Comparison of ENCODE assay signal across 1 cellular context in the genomic region with DNA sequence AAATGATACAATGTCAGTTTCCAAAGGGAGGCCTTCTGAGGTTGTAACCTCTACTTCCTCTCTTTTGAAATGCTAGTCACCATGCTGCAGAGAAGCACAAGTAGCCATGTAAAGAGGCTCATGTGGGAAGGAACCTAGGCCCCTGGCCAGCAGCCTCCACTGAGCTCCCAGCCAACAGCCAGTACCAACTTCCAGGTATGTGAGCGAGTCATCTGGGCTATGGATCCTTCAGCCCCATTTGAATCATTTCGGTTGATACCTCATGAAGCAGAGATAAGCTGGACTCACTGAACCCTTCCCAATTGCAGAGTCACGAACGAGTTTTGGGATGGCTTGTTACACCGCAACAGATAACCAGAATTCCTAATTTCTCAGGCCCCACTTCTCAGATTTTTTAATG.
TF ChIP-seq lines count a peak whose summit lies in the region.

No MANE protein-coding gene starts in this region.

TF ChIP-seq in IMR-90, 13 proteins besides CTCF, POLR2A, EP300 and RAD21 (continued from another document):
- TF ChIP-seq, protein P1, sequence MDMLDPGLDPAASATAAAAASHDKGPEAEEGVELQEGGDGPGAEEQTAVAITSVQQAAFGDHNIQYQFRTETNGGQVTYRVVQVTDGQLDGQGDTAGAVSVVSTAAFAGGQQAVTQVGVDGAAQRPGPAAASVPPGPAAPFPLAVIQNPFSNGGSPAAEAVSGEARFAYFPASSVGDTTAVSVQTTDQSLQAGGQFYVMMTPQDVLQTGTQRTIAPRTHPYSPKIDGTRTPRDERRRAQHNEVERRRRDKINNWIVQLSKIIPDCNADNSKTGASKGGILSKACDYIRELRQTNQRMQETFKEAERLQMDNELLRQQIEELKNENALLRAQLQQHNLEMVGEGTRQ (IDR thresholded peaks at IDR 0.05; ENCODE audit: low read depth, low read length): no peak
- TF ChIP-seq MAZ (IDR thresholded peaks at IDR 0.05; ENCODE audit: borderline replicate concordance, low read depth, low read length) (no peak), RFX5 (IDR thresholded peaks at IDR 0.05; ENCODE audit: low read depth, low read length) (no peak)
